In genomic region chr3:50664959-50665602, GRCh38 we compare ENCODE assay signal across 22 cellular contexts. TPM values are rescaled to one million over a fixed set of nuclear protein-coding genes. Genes with fewer than 3 reads are reported as not detected.
DNase-seq lines count a peak whose midpoint lies in the region; ATAC-seq and TF ChIP-seq lines count a peak whose summit lies in the region.
"Had no signal": no experiment of that assay in that cellular context is flagged by ENCODE, and none has a peak within 500 bp of the region (broad histone marks: within the 10 kb centered on the region; RNA-seq: fewer than 3 reads in every experiment).

No MANE protein-coding gene starts in this region.

- ATAC-seq in activated CD8-positive, alpha-beta memory T cell treated with anti-CD3 and anti-CD28 coated beads, Interleukin-2, amount 10 ng/mL, durations not matched to agents 7 days and 5 days = peak; percentile 42
- ATAC-seq in activated naive CD8-positive, alpha-beta T cell treated with anti-CD3 and anti-CD28 coated beads, Interleukin-2, amount 50 U/mL, for 24 hours = peak; percentile 55
- peak; percentile 87 for ATAC-seq in stimulated activated effector memory CD8-positive, alpha-beta T cell treated with anti-CD3 and anti-CD28 coated beads, Interleukin-12 subunit alpha, Interleukin-12 subunit beta, amount 100 ng/mL, for 72 hours
- ATAC-seq in HG02642 (IDR thresholded peaks at IDR 0.05; ENCODE audit: poor library complexity, unreplicated experiment) (no peak), GM18520 (IDR thresholded peaks at IDR 0.05; ENCODE audit: unreplicated experiment) (no peak)
- ATAC-seq: heart right ventricle, left colon had no signal

- H2AFZ ChIP-seq in OCI-LY3 (ENCODE audit: low read depth, low read length) = peak overlapping the region; percentile 20; the same call in 1 of the 2 replicates

- TF ChIP-seq CTCF in OCI-LY3 (IDR thresholded peaks at IDR 0.05; ENCODE audit: low read depth, low read length) (no peak), GM13977 (IDR thresholded peaks at IDR 0.05; ENCODE audit: extremely low read depth, insufficient read depth, missing control alignments) (no peak)

- peaks cover 5% of the 10 kb centered on the region for H3K4me1 ChIP-seq in OCI-LY3 (ENCODE audit: low read length)
- H3K4me1 ChIP-seq: BE2C, HAP-1 had no signal

- H3K4me2 ChIP-seq in OCI-LY3 (ENCODE audit: low read length) = no peak overlapping the region

- DNase-seq in activated CD8-positive, alpha-beta memory T cell treated with anti-CD3 and anti-CD28 coated beads, Interleukin-2, amount 10 ng/mL, durations not matched to agents 7 days and 5 days = peak; percentile 41
- no peak for DNase-seq in activated CD8-positive, alpha-beta memory T cell treated with anti-CD3 and anti-CD28 coated beads, Interleukin-2, amount 50 U/mL, for 4 hours
- peak; percentile 36 for DNase-seq in activated naive CD8-positive, alpha-beta T cell treated with anti-CD3 and anti-CD28 coated beads, Interleukin-2, amount 50 U/mL, for 24 hours
- DNase-seq in stimulated activated effector memory CD8-positive, alpha-beta T cell treated with anti-CD3 and anti-CD28 coated beads, Interleukin-12 subunit alpha, Interleukin-12 subunit beta, amount 100 ng/mL, for 72 hours (ENCODE audit: low spot score in 2 of 2) = no peak
- DNase-seq in GM13977 (ENCODE audit: low spot score) = no peak
- DNase-seq: activated gamma-delta T cell; BE2C; brain microvascular endothelial cell; DMS79 treated with DMSO at 0.1 percent for 48 hours; effector CD8-positive, alpha-beta T cell; erythroblast; heart right ventricle; left colon; NCI-H187 had no signal

- H3K27me3 ChIP-seq in OCI-LY3 (ENCODE audit: low read depth, low read length) = peaks cover 16% of the 10 kb centered on the region
- H3K27me3 ChIP-seq: BE2C, heart right ventricle, suprapubic skin had no signal

- H4K20me1 ChIP-seq in OCI-LY3 (ENCODE audit: insufficient read depth, low read length) = no peaks in the 10 kb centered on the region

- H3K36me3 ChIP-seq in OCI-LY3 (replicated peaks; ENCODE audit: low read depth, low read length) = no peaks in the 10 kb centered on the region
- H3K36me3 ChIP-seq: BE2C, brain microvascular endothelial cell, HAP-1, heart right ventricle, neutrophil, suprapubic skin had no signal

- H3K4me1 Mint-ChIP-seq in activated CD8-positive, alpha-beta memory T cell treated with anti-CD3 and anti-CD28 coated beads, Interleukin-2, amount 10 ng/mL, durations not matched to agents 7 days and 5 days = peaks cover 10% of the 10 kb centered on the region
- peaks cover 26% of the 10 kb centered on the region for H3K4me1 Mint-ChIP-seq in activated naive CD8-positive, alpha-beta T cell treated with anti-CD3 and anti-CD28 coated beads, Interleukin-2, amount 50 U/mL, for 24 hours
- peaks cover 24% of the 10 kb centered on the region for H3K4me1 Mint-ChIP-seq in stimulated activated effector memory CD8-positive, alpha-beta T cell treated with anti-CD3 and anti-CD28 coated beads, Interleukin-12 subunit alpha, Interleukin-12 subunit beta, amount 100 ng/mL, for 72 hours

- H3K27ac ChIP-seq in OCI-LY3 (ENCODE audit: low read length) = no peak overlapping the region
- H3K27ac ChIP-seq: brain microvascular endothelial cell, heart right ventricle, neutrophil, RWPE1, suprapubic skin had no signal

- CTCF ChIA-PET in activated CD8-positive, alpha-beta memory T cell treated with anti-CD3 and anti-CD28 coated beads, Interleukin-2, amount 10 ng/mL, durations not matched to agents 7 days and 5 days (lab: Charles Lee) = interaction anchor here (1.0 to 2.7 kb wide), 3 partner anchors 11 to 50 kb away, joined by 3 to 7 read pairs (median 4); partner anchors contain the start of gene DOCK3

- no peak overlapping the region for H3K4me3 ChIP-seq in OCI-LY3 (ENCODE audit: low read length)
- H3K4me3 ChIP-seq: HAP-1, heart right ventricle, suprapubic skin had no signal

- no peaks in the 10 kb centered on the region for H3K9me3 ChIP-seq in OCI-LY3 (ENCODE audit: insufficient read depth, low read length)
- H3K9me3 ChIP-seq: BE2C, HAP-1, heart right ventricle, neutrophil, suprapubic skin had no signal

- no peaks in the 10 kb centered on the region for H3K36me3 Mint-ChIP-seq in activated CD8-positive, alpha-beta memory T cell treated with anti-CD3 and anti-CD28 coated beads, Interleukin-2, amount 10 ng/mL, durations not matched to agents 7 days and 5 days
- no peaks in the 10 kb centered on the region for H3K36me3 Mint-ChIP-seq in activated naive CD8-positive, alpha-beta T cell treated with anti-CD3 and anti-CD28 coated beads, Interleukin-2, amount 50 U/mL, for 24 hours (ENCODE audit: low read depth)
- H3K36me3 Mint-ChIP-seq in stimulated activated effector memory CD8-positive, alpha-beta T cell treated with anti-CD3 and anti-CD28 coated beads, Interleukin-12 subunit alpha, Interleukin-12 subunit beta, amount 100 ng/mL, for 72 hours = peaks cover 5% of the 10 kb centered on the region
- H3K36me3 Mint-ChIP-seq: memory B cell had no signal

- H3K79me2 ChIP-seq in OCI-LY3 (ENCODE audit: low read length) = no peaks in the 10 kb centered on the region

- H3K27ac Mint-ChIP-seq in activated CD8-positive, alpha-beta memory T cell treated with anti-CD3 and anti-CD28 coated beads, Interleukin-2, amount 10 ng/mL, durations not matched to agents 7 days and 5 days = peak overlapping the region; percentile 6
- H3K27ac Mint-ChIP-seq in activated naive CD8-positive, alpha-beta T cell treated with anti-CD3 and anti-CD28 coated beads, Interleukin-2, amount 50 U/mL, for 24 hours = peak overlapping the region; percentile 53
- H3K27ac Mint-ChIP-seq in stimulated activated effector memory CD8-positive, alpha-beta T cell treated with anti-CD3 and anti-CD28 coated beads, Interleukin-12 subunit alpha, Interleukin-12 subunit beta, amount 100 ng/mL, for 72 hours = peak overlapping the region; percentile 79
- H3K27ac Mint-ChIP-seq: memory B cell had no signal

- in situ Hi-C loops in GM13977 (cut with MboI; ENCODE audit: low pct_unique_long_range_greater_than_20kb, low sequenced_read_pairs, unreplicated experiment) = no loop called here

- H3K9me3 Mint-ChIP-seq in activated CD8-positive, alpha-beta memory T cell treated with anti-CD3 and anti-CD28 coated beads, Interleukin-2, amount 10 ng/mL, durations not matched to agents 7 days and 5 days (ENCODE audit: low read depth) = no peaks in the 10 kb centered on the region
- H3K9me3 Mint-ChIP-seq in activated naive CD8-positive, alpha-beta T cell treated with anti-CD3 and anti-CD28 coated beads, Interleukin-2, amount 50 U/mL, for 24 hours = no peaks in the 10 kb centered on the region
- no peaks in the 10 kb centered on the region for H3K9me3 Mint-ChIP-seq in stimulated activated effector memory CD8-positive, alpha-beta T cell treated with anti-CD3 and anti-CD28 coated beads, Interleukin-12 subunit alpha, Interleukin-12 subunit beta, amount 100 ng/mL, for 72 hours
- H3K9me3 Mint-ChIP-seq: memory B cell had no signal

- H3K9ac ChIP-seq in OCI-LY3 (ENCODE audit: low read length) = no peak overlapping the region

- H3K27me3 Mint-ChIP-seq in activated CD8-positive, alpha-beta memory T cell treated with anti-CD3 and anti-CD28 coated beads, Interleukin-2, amount 10 ng/mL, durations not matched to agents 7 days and 5 days = peaks cover 13% of the 10 kb centered on the region
- H3K27me3 Mint-ChIP-seq in activated naive CD8-positive, alpha-beta T cell treated with anti-CD3 and anti-CD28 coated beads, Interleukin-2, amount 50 U/mL, for 24 hours = peaks cover 2% of the 10 kb centered on the region

- no peak overlapping the region for H3K4me3 Mint-ChIP-seq in activated CD8-positive, alpha-beta memory T cell treated with anti-CD3 and anti-CD28 coated beads, Interleukin-2, amount 10 ng/mL, durations not matched to agents 7 days and 5 days
- H3K4me3 Mint-ChIP-seq in activated naive CD8-positive, alpha-beta T cell treated with anti-CD3 and anti-CD28 coated beads, Interleukin-2, amount 50 U/mL, for 24 hours = no peak overlapping the region
- H3K4me3 Mint-ChIP-seq in stimulated activated effector memory CD8-positive, alpha-beta T cell treated with anti-CD3 and anti-CD28 coated beads, Interleukin-12 subunit alpha, Interleukin-12 subunit beta, amount 100 ng/mL, for 72 hours = peak overlapping the region; percentile 38
- H3K4me3 Mint-ChIP-seq: memory B cell had no signal

RNA-seq across cellular contexts. Expression of gene DOCK3, which starts 9.6 kb away (rescaled TPM):
- total RNA-seq in activated CD8-positive, alpha-beta memory T cell treated with anti-CD3 and anti-CD28 coated beads, Interleukin-2, amount 10 ng/mL, durations not matched to agents 7 days and 5 days = 1 to 10 TPM; 3.4 to 4.1 TPM

RNA-seq across cellular contexts. Expression of gene MAPKAPK3, which starts 48.1 kb away (rescaled TPM):
- total RNA-seq in activated CD8-positive, alpha-beta memory T cell treated with anti-CD3 and anti-CD28 coated beads, Interleukin-2, amount 10 ng/mL, durations not matched to agents 7 days and 5 days = 100 to 1,000 TPM; 156 to 175 TPM

RNA-seq across cellular contexts. Expression of gene CISH, which starts 53.5 kb away (rescaled TPM):
- total RNA-seq in activated CD8-positive, alpha-beta memory T cell treated with anti-CD3 and anti-CD28 coated beads, Interleukin-2, amount 10 ng/mL, durations not matched to agents 7 days and 5 days = 100 to 1,000 TPM; 266 to 369 TPM

Comparison
In these comparisons a context has a peak if more than half of its experiments do, and no peak if none do; other contexts are left out.
1. DNase-seq: peak in activated CD8-positive, alpha-beta memory T cell treated with anti-CD3 and anti-CD28 coated beads, Interleukin-2, amount 10 ng/mL, durations not matched to agents 7 days and 5 days (single experiment) and activated naive CD8-positive, alpha-beta T cell treated with anti-CD3 and anti-CD28 coated beads, Interleukin-2, amount 50 U/mL, for 24 hours (single experiment); none in activated CD8-positive, alpha-beta memory T cell treated with anti-CD3 and anti-CD28 coated beads, Interleukin-2, amount 50 U/mL, for 4 hours (single experiment), stimulated activated effector memory CD8-positive, alpha-beta T cell treated with anti-CD3 and anti-CD28 coated beads, Interleukin-12 subunit alpha, Interleukin-12 subunit beta, amount 100 ng/mL, for 72 hours (0 of 2) and GM13977 (single experiment).
2. ATAC-seq: peak in activated CD8-positive, alpha-beta memory T cell treated with anti-CD3 and anti-CD28 coated beads, Interleukin-2, amount 10 ng/mL, durations not matched to agents 7 days and 5 days (single experiment), activated naive CD8-positive, alpha-beta T cell treated with anti-CD3 and anti-CD28 coated beads, Interleukin-2, amount 50 U/mL, for 24 hours (single experiment) and stimulated activated effector memory CD8-positive, alpha-beta T cell treated with anti-CD3 and anti-CD28 coated beads, Interleukin-12 subunit alpha, Interleukin-12 subunit beta, amount 100 ng/mL, for 72 hours (single experiment); none in HG02642 (single experiment) and GM18520 (single experiment).
3. H3K27ac Mint-ChIP-seq: peak in every context shown above with its lines; median percentile 79 in stimulated activated effector memory CD8-positive, alpha-beta T cell treated with anti-CD3 and anti-CD28 coated beads, Interleukin-12 subunit alpha, Interleukin-12 subunit beta, amount 100 ng/mL, for 72 hours; 53 in activated naive CD8-positive, alpha-beta T cell treated with anti-CD3 and anti-CD28 coated beads, Interleukin-2, amount 50 U/mL, for 24 hours; 6 in activated CD8-positive, alpha-beta memory T cell treated with anti-CD3 and anti-CD28 coated beads, Interleukin-2, amount 10 ng/mL, durations not matched to agents 7 days and 5 days.